Comparison of ENCODE assay signal across 28 cellular contexts in the genomic region with DNA sequence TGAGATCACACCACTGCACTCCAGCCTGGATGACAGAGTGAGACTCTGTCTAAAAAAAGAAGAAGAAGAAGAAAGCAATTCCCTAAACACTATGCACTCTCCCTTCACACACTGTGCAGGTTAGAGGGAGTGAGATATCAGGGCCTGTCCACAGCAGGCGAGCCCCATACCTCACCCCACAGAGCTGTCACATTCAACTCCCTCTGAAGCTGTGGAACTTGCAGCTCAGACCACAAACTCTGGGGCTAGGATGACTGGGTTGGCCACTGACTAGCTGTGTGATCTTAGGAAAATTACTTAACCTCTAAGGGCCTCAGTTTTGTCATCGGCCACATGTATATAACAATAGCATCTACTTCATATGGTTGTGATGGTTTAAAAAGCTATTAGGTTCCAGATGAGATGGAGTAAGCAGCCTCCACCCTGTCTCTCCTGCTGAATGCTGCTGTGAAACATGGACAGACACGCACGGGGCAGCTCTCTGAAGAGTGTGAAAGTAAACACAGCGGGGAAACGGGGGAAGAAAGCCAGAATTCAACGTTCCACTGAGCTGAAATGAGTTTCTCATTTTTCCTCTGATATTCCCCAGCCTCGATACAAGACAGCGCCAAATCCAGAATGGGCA. TPM values are rescaled to one million over a fixed set of nuclear protein-coding genes. Genes with fewer than 3 reads are reported as not detected.
DNase-seq lines count a peak whose midpoint lies in the region; ATAC-seq and TF ChIP-seq lines count a peak whose summit lies in the region.
"Had no signal": no experiment of that assay in that cellular context is flagged by ENCODE, and none has a peak within 500 bp of the region (broad histone marks: within the 10 kb centered on the region; RNA-seq: fewer than 3 reads in every experiment).

No MANE protein-coding gene starts in this region.

- H3K27me3 ChIP-seq in fibroblast of lung (ENCODE audit: control insufficient read depth, insufficient read depth, low read length): peaks cover 5% of the 10 kb centered on the region
- H3K27me3 ChIP-seq: BLaER1 treated with 17β-estradiol and CSF1 and Interleukin-3, amounts not matched to agents 10 nM and 100 nM; right atrium auricular region had no signal

- H2AFZ ChIP-seq in fibroblast of lung (ENCODE audit: low read length): peak overlapping the region; percentile 45
- H2AFZ ChIP-seq: PC-9 had no signal

- peak overlapping the region; percentile 73 for H3K4me2 ChIP-seq in fibroblast of lung (ENCODE audit: extremely low read depth, insufficient read depth, low read length)
- H3K4me2 ChIP-seq: BLaER1 treated with 17β-estradiol and CSF1 and Interleukin-3, amounts not matched to agents 10 nM and 100 nM; PC-9 had no signal

- no peaks in the 10 kb centered on the region for H3K36me3 Mint-ChIP-seq in activated naive CD8-positive, alpha-beta T cell treated with anti-CD3 and anti-CD28 coated beads, Interleukin-2, amount 50 U/mL, for 24 hours (ENCODE audit: low read depth)
- no peaks in the 10 kb centered on the region for H3K36me3 Mint-ChIP-seq in activated naive CD8-positive, alpha-beta T cell treated with anti-CD3 and anti-CD28 coated beads for 36 hours

- TF ChIP-seq CTCF in fibroblast of lung (conservative IDR thresholded peaks at IDR 0.05 in 1 of 2, IDR thresholded peaks at IDR 0.05 in 1 of 2; ENCODE audit: low read depth in 1 of 2, low read length in 2 of 2): no peak

- no peak overlapping the region for H3K27ac Mint-ChIP-seq in activated naive CD8-positive, alpha-beta T cell treated with anti-CD3 and anti-CD28 coated beads, Interleukin-2, amount 50 U/mL, for 24 hours
- H3K27ac Mint-ChIP-seq in activated naive CD8-positive, alpha-beta T cell treated with anti-CD3 and anti-CD28 coated beads for 36 hours: no peak overlapping the region
- no peak overlapping the region for H3K27ac Mint-ChIP-seq in stimulated activated naive CD8-positive, alpha-beta T cell treated with anti-CD3 and anti-CD28 coated beads, Interleukin-15, amount 100 ng/mL, for 72 hours
- H3K27ac Mint-ChIP-seq: activated CD4-positive, alpha-beta T cell treated with anti-CD3 and anti-CD28 coated beads, Interleukin-2, amount 10 ng/mL, durations not matched to agents 24 days and 14 days; H9 had no signal

- no peaks in the 10 kb centered on the region for H3K79me2 ChIP-seq in fibroblast of lung (ENCODE audit: control insufficient read depth, insufficient read depth, low read length)

- H3K27ac ChIP-seq in fibroblast of lung (ENCODE audit: insufficient read depth, low read length): no peak overlapping the region
- H3K27ac ChIP-seq: BLaER1 treated with 17β-estradiol and CSF1 and Interleukin-3, amounts not matched to agents 10 nM and 100 nM; PC-9; right atrium auricular region had no signal

- H4K20me1 ChIP-seq in fibroblast of lung (ENCODE audit: control insufficient read depth, extremely low read depth, insufficient read depth, low read length): no peaks in the 10 kb centered on the region
- H4K20me1 ChIP-seq: BLaER1 treated with 17β-estradiol and CSF1 and Interleukin-3, amounts not matched to agents 10 nM and 100 nM had no signal

- H3K4me1 ChIP-seq in fibroblast of lung (ENCODE audit: control insufficient read depth, extremely low read depth, insufficient read depth, low read length): no peaks in the 10 kb centered on the region
- H3K4me1 ChIP-seq: BLaER1 treated with 17β-estradiol and CSF1 and Interleukin-3, amounts not matched to agents 10 nM and 100 nM; right atrium auricular region had no signal

- peaks cover 12% of the 10 kb centered on the region for H3K27me3 Mint-ChIP-seq in activated naive CD8-positive, alpha-beta T cell treated with anti-CD3 and anti-CD28 coated beads, Interleukin-2, amount 50 U/mL, for 24 hours
- H3K27me3 Mint-ChIP-seq in activated naive CD8-positive, alpha-beta T cell treated with anti-CD3 and anti-CD28 coated beads for 36 hours: peaks cover 17% of the 10 kb centered on the region
- peaks cover 16% of the 10 kb centered on the region for H3K27me3 Mint-ChIP-seq in stimulated activated naive CD8-positive, alpha-beta T cell treated with anti-CD3 and anti-CD28 coated beads, Interleukin-15, amount 100 ng/mL, for 72 hours

- no peak overlapping the region for H3K4me3 Mint-ChIP-seq in activated naive CD8-positive, alpha-beta T cell treated with anti-CD3 and anti-CD28 coated beads, Interleukin-2, amount 50 U/mL, for 24 hours
- H3K4me3 Mint-ChIP-seq in activated naive CD8-positive, alpha-beta T cell treated with anti-CD3 and anti-CD28 coated beads for 36 hours: no peak overlapping the region
- no peak overlapping the region for H3K4me3 Mint-ChIP-seq in stimulated activated naive CD8-positive, alpha-beta T cell treated with anti-CD3 and anti-CD28 coated beads, Interleukin-15, amount 100 ng/mL, for 72 hours
- H3K4me3 Mint-ChIP-seq: activated CD4-positive, alpha-beta T cell treated with anti-CD3 and anti-CD28 coated beads, Interleukin-2, amount 10 ng/mL, durations not matched to agents 24 days and 14 days; H9 had no signal

- DNase-seq in activated naive CD8-positive, alpha-beta T cell treated with anti-CD3 and anti-CD28 coated beads, Interleukin-2, amount 50 U/mL, for 24 hours: no peak
- DNase-seq in activated naive CD8-positive, alpha-beta T cell treated with anti-CD3 and anti-CD28 coated beads for 36 hours: no peak
- no peak for DNase-seq in fibroblast of lung (ENCODE audit: low read depth in 2 of 2)
- DNase-seq in stimulated activated naive CD8-positive, alpha-beta T cell treated with anti-CD3 and anti-CD28 coated beads, Interleukin-15, amount 100 ng/mL, for 72 hours: no peak
- DNase-seq: activated CD4-positive, alpha-beta T cell treated with anti-CD3 and anti-CD28 coated beads, Interleukin-2, amount 10 ng/mL, durations not matched to agents 24 days and 14 days; activated effector memory CD4-positive, alpha-beta T cell treated with Interleukin-2 at 50 U/mL for 16 hours; amniotic stem cell; Calu3; H9; Karpas-422; kidney glomerular epithelial cell; NCI-H1694 treated with DMSO at 0.1 percent for 48 hours; NCI-H69; occipital lobe; PC-9; SIG-M5; stimulated activated CD4-positive, alpha-beta T cell treated with anti-CD3 and anti-CD28 coated beads, Interleukin-15, amount 100 ng/mL, for 24 hours had no signal

- peak overlapping the region in 1 of 4 experiments; percentile 33 for H3K4me3 ChIP-seq in fibroblast of lung (replicated peaks in 1 of 4; ENCODE audit: control extremely low read depth in 1 of 4, insufficient read depth in 1 of 4, low read depth in 3 of 4, low read length in 4 of 4)
- H3K4me3 ChIP-seq: BLaER1 treated with 17β-estradiol and CSF1 and Interleukin-3, amounts not matched to agents 10 nM and 100 nM; PC-9; right atrium auricular region had no signal

- H3K36me3 ChIP-seq in fibroblast of lung (ENCODE audit: control insufficient read depth, insufficient read depth, low read length): no peaks in the 10 kb centered on the region
- H3K36me3 ChIP-seq: BLaER1 treated with 17β-estradiol and CSF1 and Interleukin-3, amounts not matched to agents 10 nM and 100 nM; right atrium auricular region had no signal

- peak; percentile 43 for ATAC-seq in activated naive CD8-positive, alpha-beta T cell treated with anti-CD3 and anti-CD28 coated beads, Interleukin-2, amount 50 U/mL, for 24 hours
- peak; percentile 35 for ATAC-seq in stimulated activated naive CD8-positive, alpha-beta T cell treated with anti-CD3 and anti-CD28 coated beads, Interleukin-15, amount 100 ng/mL, for 72 hours
- ATAC-seq in HG02852 (IDR thresholded peaks at IDR 0.05; ENCODE audit: unreplicated experiment) (no peak), HG02759 (IDR thresholded peaks at IDR 0.05; ENCODE audit: unreplicated experiment) (no peak)

- H3K4me1 Mint-ChIP-seq in activated naive CD8-positive, alpha-beta T cell treated with anti-CD3 and anti-CD28 coated beads, Interleukin-2, amount 50 U/mL, for 24 hours: peaks cover 3% of the 10 kb centered on the region
- H3K4me1 Mint-ChIP-seq in activated naive CD8-positive, alpha-beta T cell treated with anti-CD3 and anti-CD28 coated beads for 36 hours: no peaks in the 10 kb centered on the region
- H3K4me1 Mint-ChIP-seq in stimulated activated naive CD8-positive, alpha-beta T cell treated with anti-CD3 and anti-CD28 coated beads, Interleukin-15, amount 100 ng/mL, for 72 hours: no peaks in the 10 kb centered on the region
- H3K4me1 Mint-ChIP-seq: activated CD4-positive, alpha-beta T cell treated with anti-CD3 and anti-CD28 coated beads, Interleukin-2, amount 10 ng/mL, durations not matched to agents 24 days and 14 days; H9 had no signal

- H3K9me3 Mint-ChIP-seq in activated naive CD8-positive, alpha-beta T cell treated with anti-CD3 and anti-CD28 coated beads, Interleukin-2, amount 50 U/mL, for 24 hours: no peaks in the 10 kb centered on the region
- H3K9me3 Mint-ChIP-seq in activated naive CD8-positive, alpha-beta T cell treated with anti-CD3 and anti-CD28 coated beads for 36 hours: no peaks in the 10 kb centered on the region
- H3K9me3 Mint-ChIP-seq in stimulated activated naive CD8-positive, alpha-beta T cell treated with anti-CD3 and anti-CD28 coated beads, Interleukin-15, amount 100 ng/mL, for 72 hours: no peaks in the 10 kb centered on the region
- H3K9me3 Mint-ChIP-seq: activated CD4-positive, alpha-beta T cell treated with anti-CD3 and anti-CD28 coated beads, Interleukin-2, amount 10 ng/mL, durations not matched to agents 24 days and 14 days; H9 had no signal

- no peaks in the 10 kb centered on the region for H3K9me3 ChIP-seq in fibroblast of lung (ENCODE audit: control insufficient read depth, insufficient read depth, low read depth, low read length)
- H3K9me3 ChIP-seq: BLaER1 treated with 17β-estradiol and CSF1 and Interleukin-3, amounts not matched to agents 10 nM and 100 nM; right atrium auricular region had no signal

- no peak overlapping the region for H3K9ac ChIP-seq in fibroblast of lung (ENCODE audit: insufficient read depth, low read length)
- H3K9ac ChIP-seq: BLaER1 treated with 17β-estradiol and CSF1 and Interleukin-3, amounts not matched to agents 10 nM and 100 nM had no signal

RNA-seq across cellular contexts. Expression of a gene that starts 13.6 kb away (rescaled TPM):
- total RNA-seq in activated naive CD8-positive, alpha-beta T cell treated with anti-CD3 and anti-CD28 coated beads for 36 hours: not detected
- 0.33 TPM in 1 of 2 replicates, not detected in the other for total RNA-seq in fibroblast of lung
- not detected in 2 replicates for polyA plus RNA-seq in fibroblast of lung
- polyA plus RNA-seq in fibroblast of lung (2012): not detected in 2 replicates
- not detected in 2 replicates for polyA minus RNA-seq in fibroblast of lung (ENCODE audit: low replicate concordance)
- total RNA-seq: A673; activated CD4-positive, alpha-beta T cell treated with anti-CD3 and anti-CD28 coated beads, Interleukin-2, amount 10 ng/mL, durations not matched to agents 24 days and 14 days; Calu3; Daoy; dermis microvascular lymphatic vessel endothelial cell; frontal cortex; occipital lobe; PC-9; right atrium auricular region; T-helper 1 cell treated with Interleukin-12 subunit alpha and Interleukin-12 subunit beta and Interleukin-4 antibody, amounts not matched to agents 30 ng/mL and 1 ng/mL, for 36 hours; temporal lobe had no signal

RNA-seq across cellular contexts. Expression of a gene that starts 25.1 kb away (rescaled TPM):
- not detected for total RNA-seq in activated naive CD8-positive, alpha-beta T cell treated with anti-CD3 and anti-CD28 coated beads for 36 hours
- not detected in 2 replicates for total RNA-seq in fibroblast of lung
- polyA plus RNA-seq in fibroblast of lung: not detected in 2 replicates
- polyA plus RNA-seq in fibroblast of lung (2012): not detected in 2 replicates
- not detected in 2 replicates for polyA minus RNA-seq in fibroblast of lung (ENCODE audit: low replicate concordance)
- total RNA-seq: A673; activated CD4-positive, alpha-beta T cell treated with anti-CD3 and anti-CD28 coated beads, Interleukin-2, amount 10 ng/mL, durations not matched to agents 24 days and 14 days; Calu3; Daoy; dermis microvascular lymphatic vessel endothelial cell; frontal cortex; H9; myocyte; occipital lobe; PC-9; right atrium auricular region; T-helper 1 cell treated with Interleukin-12 subunit alpha and Interleukin-12 subunit beta and Interleukin-4 antibody, amounts not matched to agents 30 ng/mL and 1 ng/mL, for 36 hours; temporal lobe had no signal

RNA-seq across cellular contexts. Expression of a gene that starts 37.1 kb away (rescaled TPM):
- total RNA-seq in activated naive CD8-positive, alpha-beta T cell treated with anti-CD3 and anti-CD28 coated beads for 36 hours: 1 to 10 TPM in 1 of 2 experiments, under 1 TPM in 1; 0.82 to 1.1 TPM
- total RNA-seq in fibroblast of lung: 3.3 and 7.4 TPM in 2 replicates
- 0.58 and 0.95 TPM in 2 replicates for polyA plus RNA-seq in fibroblast of lung
- 0.78 and 1.9 TPM in 2 replicates for polyA plus RNA-seq in fibroblast of lung (2012)
- polyA minus RNA-seq in fibroblast of lung (ENCODE audit: low replicate concordance): 0.30 TPM in 1 of 2 replicates, not detected in the other

RNA-seq across cellular contexts. Expression of a gene that starts 47.4 kb away (rescaled TPM):
- 10 to 100 TPM; 22.7 to 26.9 TPM for total RNA-seq in activated naive CD8-positive, alpha-beta T cell treated with anti-CD3 and anti-CD28 coated beads for 36 hours
- 99.4 and 107 TPM in 2 replicates for total RNA-seq in fibroblast of lung
- 26.0 and 32.3 TPM in 2 replicates for polyA plus RNA-seq in fibroblast of lung
- polyA plus RNA-seq in fibroblast of lung (2012): 26.5 and 33.9 TPM in 2 replicates
- 54.5 and 98.6 TPM in 2 replicates for polyA minus RNA-seq in fibroblast of lung (ENCODE audit: low replicate concordance)

Comparison
In these comparisons a context has a peak if more than half of its experiments do, and no peak if none do; other contexts are left out.
1. ATAC-seq: peak in activated naive CD8-positive, alpha-beta T cell treated with anti-CD3 and anti-CD28 coated beads, Interleukin-2, amount 50 U/mL, for 24 hours (single experiment) and stimulated activated naive CD8-positive, alpha-beta T cell treated with anti-CD3 and anti-CD28 coated beads, Interleukin-15, amount 100 ng/mL, for 72 hours (single experiment); none in HG02852 (single experiment) and HG02759 (single experiment).